8 cellular contexts compared by ENCODE assay signal in the genomic region with DNA sequence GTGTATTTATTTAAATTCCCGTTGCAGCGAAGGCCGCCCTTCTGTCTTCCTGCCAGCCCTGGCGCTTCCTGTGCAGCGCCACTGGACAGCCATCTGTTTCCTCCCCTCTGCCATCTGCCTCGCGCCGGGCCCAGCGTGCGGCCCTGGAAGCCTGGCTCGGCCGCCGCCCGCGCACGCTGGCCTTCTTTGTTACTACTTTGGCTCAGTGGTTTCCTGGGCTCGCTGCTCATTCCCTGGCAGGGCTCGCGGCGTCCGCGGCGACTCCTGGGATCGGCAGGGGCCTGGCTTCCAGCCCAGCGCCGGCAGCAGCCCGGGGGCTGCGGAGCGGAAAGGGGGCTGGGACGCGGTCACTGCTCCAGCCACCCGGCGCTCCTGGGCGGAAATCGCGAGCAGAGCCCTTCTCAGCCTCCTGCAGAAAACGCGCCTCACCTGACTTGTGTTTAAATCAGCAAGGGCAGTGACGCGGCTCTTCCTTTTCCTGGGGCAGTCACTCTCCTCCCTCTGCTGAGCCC. TPM values are rescaled to one million over a fixed set of nuclear protein-coding genes. Genes with fewer than 3 reads are reported as not detected.
DNase-seq lines count a peak whose midpoint lies in the region; ATAC-seq and TF ChIP-seq lines count a peak whose summit lies in the region.

No MANE protein-coding gene starts in this region.

- H3K27ac ChIP-seq in CD4-positive, alpha-beta T cell (ENCODE audit: low read depth, low read length): peak overlapping the region; percentile 92
- peak overlapping the region; percentile 62 for H3K27ac ChIP-seq in RWPE2 (ENCODE audit: poor library complexity, severe bottlenecking)
- peak overlapping the region; percentile 41 to 85 (median 81) for H3K27ac ChIP-seq in gastroesophageal sphincter
- H3K27ac ChIP-seq in neural cell (ENCODE audit: low read length): no peak overlapping the region
- peak overlapping the region; percentile 69 to 88 (median 82) for H3K27ac ChIP-seq in tibial nerve

- no peaks in the 10 kb centered on the region for H3K36me3 ChIP-seq in RWPE2 (ENCODE audit: low read depth)
- H3K36me3 ChIP-seq in gastroesophageal sphincter: no peaks in the 10 kb centered on the region
- H3K36me3 ChIP-seq in neural cell (ENCODE audit: insufficient read depth, low read length): no peaks in the 10 kb centered on the region
- H3K36me3 ChIP-seq in tibial nerve: no peaks in the 10 kb centered on the region

- peak overlapping the region; percentile 92 for H3K4me3 Mint-ChIP-seq in CD4-positive, alpha-beta T cell
- H3K4me3 Mint-ChIP-seq in activated naive CD4-positive, alpha-beta T cell treated with anti-CD3 and anti-CD28 coated beads for 36 hours: peak overlapping the region; percentile 92

- peaks cover 10% of the 10 kb centered on the region for H3K4me1 ChIP-seq in RWPE2 (ENCODE audit: insufficient read depth, poor library complexity, severe bottlenecking)
- peaks cover 0 to 42% (median 6%) of the 10 kb centered on the region in 3 donors for H3K4me1 ChIP-seq in gastroesophageal sphincter
- peaks cover 0 to 57% (median 21%) of the 10 kb centered on the region in 4 donors for H3K4me1 ChIP-seq in tibial nerve

- H3K9me3 ChIP-seq in CD4-positive, alpha-beta T cell (ENCODE audit: control insufficient read depth, low read length): no peaks in the 10 kb centered on the region
- H3K9me3 ChIP-seq in RWPE2 (ENCODE audit: severe bottlenecking) (no peaks in the 10 kb centered on the region), gastroesophageal sphincter (no peaks in the 10 kb centered on the region), neural cell (ENCODE audit: low read length) (no peaks in the 10 kb centered on the region), tibial nerve (no peaks in the 10 kb centered on the region)

- H3K27me3 Mint-ChIP-seq in CD4-positive, alpha-beta T cell: no peaks in the 10 kb centered on the region
- H3K27me3 Mint-ChIP-seq in activated naive CD4-positive, alpha-beta T cell treated with anti-CD3 and anti-CD28 coated beads for 36 hours (ENCODE audit: low read depth): no peaks in the 10 kb centered on the region

- peak; percentile 73 for ATAC-seq in CD4-positive, alpha-beta T cell (ENCODE audit: poor library complexity)
- ATAC-seq in GM19468 (IDR thresholded peaks at IDR 0.05; ENCODE audit: extremely low read depth, unreplicated experiment) (peak; percentile 21), RWPE2 (ENCODE audit: low read depth) (peak; percentile 82), gastroesophageal sphincter (peak; percentile 88)

- H3K9ac ChIP-seq in neural cell (ENCODE audit: low read length): peak overlapping the region; percentile 42

- TF ChIP-seq CTCF in CD4-positive, alpha-beta T cell (IDR thresholded peaks at IDR 0.05): no peak
- TF ChIP-seq CTCF in RWPE2 (IDR thresholded peaks at IDR 0.05; ENCODE audit: poor library complexity, severe bottlenecking): no peak
- peak in 3 of 4 experiments; percentile 10 to 36 (median 18) for TF ChIP-seq CTCF in gastroesophageal sphincter (IDR thresholded peaks at IDR 0.05)
- no peak for TF ChIP-seq CTCF in neural cell (IDR thresholded peaks at IDR 0.05; ENCODE audit: poor library complexity, severe bottlenecking)
- TF ChIP-seq CTCF in tibial nerve (IDR thresholded peaks at IDR 0.05): no peak

- no peaks in the 10 kb centered on the region for H3K9me2 ChIP-seq in neural cell (ENCODE audit: insufficient read depth, low read length)

- peak overlapping the region; percentile 27 for H2AFZ ChIP-seq in neural cell (ENCODE audit: low read depth, low read length)

- H3K4me2 ChIP-seq in neural cell (ENCODE audit: low read length): no peak overlapping the region

- POLR2A ChIA-PET in CD4-positive, alpha-beta T cell (lab: Charles Lee): interaction anchor here (1.0 to 2.5 kb wide), 7 partner anchors 10 to 99 kb away, joined by 3 to 9 read pairs (median 5); a partner anchor contains a TSS

- intact Hi-C loops in CD4-positive, alpha-beta T cell (cut with DNase I, micrococcal nuclease): loop anchor here (2.0 kb wide), 2 partner anchors 13 to 67 kb away; no protein-coding TSS in a partner anchor
- intact Hi-C loops in activated naive CD4-positive, alpha-beta T cell treated with anti-CD3 and anti-CD28 coated beads for 36 hours (cut with micrococcal nuclease): loop anchor here (1.0 kb wide), 3 partner anchors 13 to 32 kb away; no protein-coding TSS in a partner anchor

- TF ChIP-seq RAD21 in neural cell (conservative IDR thresholded peaks at IDR 0.05): no peak

- H3F3A ChIP-seq in neural cell (ENCODE audit: insufficient read depth, low read length, poor library complexity, severe bottlenecking): no peaks in the 10 kb centered on the region

- no peaks in the 10 kb centered on the region for H4K20me1 ChIP-seq in neural cell (ENCODE audit: insufficient read depth)

- H3K4me1 Mint-ChIP-seq in CD4-positive, alpha-beta T cell (ENCODE audit: low read depth): peaks cover 77% of the 10 kb centered on the region
- H3K4me1 Mint-ChIP-seq in activated naive CD4-positive, alpha-beta T cell treated with anti-CD3 and anti-CD28 coated beads for 36 hours (ENCODE audit: low read depth): peaks cover 74% of the 10 kb centered on the region

- H3K79me2 ChIP-seq in neural cell (replicated peaks; ENCODE audit: insufficient read depth, low read length): no peaks in the 10 kb centered on the region

- peaks cover 28% of the 10 kb centered on the region for H3K36me3 Mint-ChIP-seq in CD4-positive, alpha-beta T cell (ENCODE audit: low read depth)
- H3K36me3 Mint-ChIP-seq in activated naive CD4-positive, alpha-beta T cell treated with anti-CD3 and anti-CD28 coated beads for 36 hours (ENCODE audit: low read depth): peaks cover 16% of the 10 kb centered on the region

- H3K27ac Mint-ChIP-seq in CD4-positive, alpha-beta T cell: peak overlapping the region; percentile 90
- H3K27ac Mint-ChIP-seq in activated naive CD4-positive, alpha-beta T cell treated with anti-CD3 and anti-CD28 coated beads for 36 hours: peak overlapping the region; percentile 99

- peak in 1 of 2 donors; percentile 33 for TF ChIP-seq POLR2A in gastroesophageal sphincter (IDR thresholded peaks at IDR 0.05)
- TF ChIP-seq POLR2A in tibial nerve (IDR thresholded peaks at IDR 0.05): peak in 1 of 2 donors; percentile 40

- H3K27me3 ChIP-seq in CD4-positive, alpha-beta T cell (ENCODE audit: control insufficient read depth, insufficient read depth, low read length): no peaks in the 10 kb centered on the region
- H3K27me3 ChIP-seq in RWPE2 (ENCODE audit: insufficient read depth, poor library complexity, severe bottlenecking): no peaks in the 10 kb centered on the region
- H3K27me3 ChIP-seq in gastroesophageal sphincter: no peaks in the 10 kb centered on the region
- H3K27me3 ChIP-seq in neural cell (ENCODE audit: insufficient read depth, low read depth, low read length): peaks cover 20% of the 10 kb centered on the region
- H3K27me3 ChIP-seq in tibial nerve: no peaks in the 10 kb centered on the region

- H3K4me3 ChIP-seq in RWPE2 (ENCODE audit: severe bottlenecking) (peak overlapping the region; percentile 13), gastroesophageal sphincter (peak overlapping the region; percentile 35 to 56), neural cell (ENCODE audit: low read length) (peak overlapping the region; percentile 60), tibial nerve (peak overlapping the region; percentile 39 to 55 (median 51))

- CTCF ChIA-PET in CD4-positive, alpha-beta T cell (lab: Charles Lee): interaction anchor here (2.7 kb wide), 1 partner anchor 66 kb away, joined by 8 read pairs; no protein-coding TSS in a partner anchor
- CTCF ChIA-PET in activated naive CD4-positive, alpha-beta T cell treated with anti-CD3 and anti-CD28 coated beads for 36 hours (lab: Charles Lee): interaction anchor here (0.8 to 1.7 kb wide), 4 partner anchors 19 to 66 kb away, joined by 3 to 9 read pairs (median 5); no protein-coding TSS in a partner anchor

- no peaks in the 10 kb centered on the region for H3K9me3 Mint-ChIP-seq in CD4-positive, alpha-beta T cell
- no peaks in the 10 kb centered on the region for H3K9me3 Mint-ChIP-seq in activated naive CD4-positive, alpha-beta T cell treated with anti-CD3 and anti-CD28 coated beads for 36 hours

- no peak for TF ChIP-seq EP300 in gastroesophageal sphincter (IDR thresholded peaks at IDR 0.05)
- no peak for TF ChIP-seq EP300 in neural cell (conservative IDR thresholded peaks at IDR 0.05; ENCODE audit: poor library complexity, severe bottlenecking)
- TF ChIP-seq EP300 in tibial nerve (IDR thresholded peaks at IDR 0.05): peak; percentile 40 to 87

- WGBS in gastroesophageal sphincter (ENCODE audit: low coverage in 1 of 2), 2 donors: 10% methylated on average over 2 of the region's 40 CpGs; no CpG with 5 or more reads in 1 of the 2 donors
- WGBS in tibial nerve, 2 donors: 1 to 2% methylated on average over 34 to 40 of the region's 40 CpGs

- DNase-seq in CD4-positive, alpha-beta T cell: peak; percentile 37 to 67 (median 58)
- DNase-seq in HT1080 (ENCODE audit: low read depth) (peak; percentile 87), RWPE2 (ENCODE audit: low spot score) (no peak), tibial nerve (ENCODE audit: low spot score in 2 of 2) (peak; percentile 48 to 49)
- peak; percentile 77 for DNase-seq in activated naive CD4-positive, alpha-beta T cell treated with anti-CD3 and anti-CD28 coated beads for 36 hours

TF ChIP-seq in neural cell, 6 proteins besides CTCF, POLR2A, EP300 and RAD21 (continues in another document):
- no peak for TF ChIP-seq POLR2AphosphoS5 (IDR thresholded peaks at IDR 0.05)
- no peak for TF ChIP-seq TAF1 (IDR thresholded peaks at IDR 0.05; ENCODE audit: low read depth)
- no peak for TF ChIP-seq MXI1 (conservative IDR thresholded peaks at IDR 0.05; ENCODE audit: poor library complexity, severe bottlenecking)
- no peak for TF ChIP-seq SMC3 (conservative IDR thresholded peaks at IDR 0.05; ENCODE audit: poor library complexity)
- no peak for TF ChIP-seq EZH2 (IDR thresholded peaks at IDR 0.05; ENCODE audit: borderline replicate concordance, insufficient read depth, low read length, poor library complexity, severe bottlenecking)

RNA-seq across cellular contexts. Expression of a gene that starts 9.9 kb away (rescaled TPM):
- 10 to 100 TPM; 31.5 to 35.2 TPM for total RNA-seq in CD4-positive, alpha-beta T cell
- total RNA-seq in HT1080 (2014; rRNA removed; shearing (Covaris generic)): 39.2 and 57.9 TPM in 2 replicates
- polyA plus RNA-seq in HT1080 (2015; cell fraction: cytosol; rRNA removed): 146 and 165 TPM in 2 replicates
- 79.1 and 84.8 TPM in 2 replicates for polyA plus RNA-seq in HT1080 (2015; cell fraction: nucleus; rRNA removed)
- 10 to 100 TPM; 59.1 to 60.2 TPM for total RNA-seq in activated naive CD4-positive, alpha-beta T cell treated with anti-CD3 and anti-CD28 coated beads for 36 hours
- 1 to 10 TPM; 2.9 to 7.0 (median 6.5) TPM for total RNA-seq in gastroesophageal sphincter
- 0.57 TPM in 1 of 2 replicates, not detected in the other for polyA plus RNA-seq in neural cell
- not detected in 2 replicates for polyA minus RNA-seq in neural cell
- total RNA-seq in tibial nerve: 10 to 100 TPM; 10.4 to 47.4 (median 19.5) TPM

Comparison
In these comparisons a context has a peak if more than half of its experiments do, and no peak if none do; other contexts are left out.
1. ATAC-seq: peak in every context shown above with its lines; median percentile 88 in gastroesophageal sphincter; 82 in RWPE2; 73 in CD4-positive, alpha-beta T cell; 21 in GM19468.
2. CTCF ChIP-seq: peak in gastroesophageal sphincter (3 of 4); none in CD4-positive, alpha-beta T cell (single experiment), RWPE2 (single experiment), neural cell (single experiment) and tibial nerve (0 of 5).
3. Peak in every context shown above with its lines, with median percentiles within 50 percentile points of each other: H3K4me3 ChIP-seq.